In genomic region chr1:100524355-100524754, GRCh38 we compare ENCODE assay signal across 25 cellular contexts. TPM values are rescaled to one million over a fixed set of nuclear protein-coding genes. Genes with fewer than 3 reads are reported as not detected.
DNase-seq lines count a peak whose midpoint lies in the region; ATAC-seq and TF ChIP-seq lines count a peak whose summit lies in the region.
"Had no signal": no experiment of that assay in that cellular context is flagged by ENCODE, and none has a peak within 500 bp of the region (broad histone marks: within the 10 kb centered on the region; RNA-seq: fewer than 3 reads in every experiment).

No MANE protein-coding gene starts in this region.

- no peaks in the 10 kb centered on the region for H3K9me3 ChIP-seq in left ventricle myocardium inferior (replicated peaks)
- H3K9me3 ChIP-seq: A549, BE2C had no signal

- H3K27me3 Mint-ChIP-seq in activated CD4-positive, alpha-beta T cell treated with anti-CD3 and anti-CD28 coated beads, Interleukin-2, amount 10 ng/mL, durations not matched to agents 7 days and 5 days, result no peaks in the 10 kb centered on the region
- H3K27me3 Mint-ChIP-seq: CD4-positive, alpha-beta memory T cell had no signal

- DNase-seq in DMS 273 (lab: John Stamatoyannopoulos, UW; ENCODE audit: unreplicated experiment) (peak; percentile 29), DMS 273 treated with DMSO at 0.1 percent for 48 hours (lab: John Stamatoyannopoulos, UW) (no peak), left ventricle myocardium inferior (no peak), sciatic nerve (ENCODE audit: low spot score) (no peak)
- DNase-seq in activated CD4-positive, alpha-beta T cell treated with anti-CD3 and anti-CD28 coated beads, Interleukin-2, amount 10 ng/mL, durations not matched to agents 7 days and 5 days, result no peak
- DNase-seq in activated naive CD4-positive, alpha-beta T cell treated with Interleukin-2 at 50 U/mL for 16 hours, result no peak
- DNase-seq: 8988T; ACHN; AML-193; BE2C; C1 segment of cervical spinal cord; Calu3; CD4-positive, alpha-beta memory T cell; COR-L47; DMS79; EL; GDM1; GM23248; H7; HCEC 1CT had no signal

- POLR2A ChIA-PET in activated CD4-positive, alpha-beta T cell treated with anti-CD3 and anti-CD28 coated beads, Interleukin-2, amount 10 ng/mL, durations not matched to agents 7 days and 5 days (lab: Charles Lee), result no interaction called here

- H3K4me1 Mint-ChIP-seq in activated CD4-positive, alpha-beta T cell treated with anti-CD3 and anti-CD28 coated beads, Interleukin-2, amount 10 ng/mL, durations not matched to agents 7 days and 5 days, result no peaks in the 10 kb centered on the region

- no peak overlapping the region for H3K4me3 Mint-ChIP-seq in activated CD4-positive, alpha-beta T cell treated with anti-CD3 and anti-CD28 coated beads, Interleukin-2, amount 10 ng/mL, durations not matched to agents 7 days and 5 days
- H3K4me3 Mint-ChIP-seq: CD4-positive, alpha-beta memory T cell had no signal

- CTCF ChIA-PET in activated CD4-positive, alpha-beta T cell treated with anti-CD3 and anti-CD28 coated beads, Interleukin-2, amount 10 ng/mL, durations not matched to agents 7 days and 5 days (lab: Charles Lee), result interaction anchor here (1.7 kb wide), 1 partner anchor 15 kb away, joined by 5 read pairs; no protein-coding TSS in a partner anchor

- peak overlapping the region; percentile 37 for H3K27ac ChIP-seq in 22Rv1
- peak overlapping the region; percentile 49 for H3K27ac ChIP-seq in left ventricle myocardium inferior (replicated peaks)
- H3K27ac ChIP-seq: A549, GM23248 had no signal

- no peaks in the 10 kb centered on the region for H3K9me3 Mint-ChIP-seq in activated CD4-positive, alpha-beta T cell treated with anti-CD3 and anti-CD28 coated beads, Interleukin-2, amount 10 ng/mL, durations not matched to agents 7 days and 5 days

- no peaks in the 10 kb centered on the region for H3K27me3 ChIP-seq in left ventricle myocardium inferior (ENCODE audit: low read depth)

- H3K4me3 ChIP-seq in left ventricle myocardium inferior, result no peak overlapping the region
- H3K4me3 ChIP-seq: A549, GM12878, GM23248 had no signal

- intact Hi-C loops in left ventricle myocardium inferior (cut with micrococcal nuclease) (no loop called here), sciatic nerve (cut with DNase I) (no loop called here)

- peaks cover 5% of the 10 kb centered on the region for H3K4me1 ChIP-seq in left ventricle myocardium inferior
- H3K4me1 ChIP-seq: A549, BE2C had no signal

- H3K27ac Mint-ChIP-seq in activated CD4-positive, alpha-beta T cell treated with anti-CD3 and anti-CD28 coated beads, Interleukin-2, amount 10 ng/mL, durations not matched to agents 7 days and 5 days, result no peak overlapping the region

- no peaks in the 10 kb centered on the region for H3K36me3 ChIP-seq in left ventricle myocardium inferior
- H3K36me3 ChIP-seq: BE2C had no signal

- peaks cover 2% of the 10 kb centered on the region for H3K36me3 Mint-ChIP-seq in activated CD4-positive, alpha-beta T cell treated with anti-CD3 and anti-CD28 coated beads, Interleukin-2, amount 10 ng/mL, durations not matched to agents 7 days and 5 days (ENCODE audit: low read depth)

- ATAC-seq in sciatic nerve (peak; percentile 65), GM19351 (IDR thresholded peaks at IDR 0.05; ENCODE audit: unreplicated experiment) (no peak)
- ATAC-seq: A549, GM12878 had no signal

- TF ChIP-seq CTCF in 22Rv1 (IDR thresholded peaks at IDR 0.05), result no peak
- TF ChIP-seq CTCF in left ventricle myocardium inferior (IDR thresholded peaks at IDR 0.05; ENCODE audit: borderline replicate concordance), result no peak

RNA-seq across cellular contexts. Expression of gene GPR88, which starts 13.6 kb away (rescaled TPM):
- total RNA-seq in left ventricle myocardium inferior, result not detected
- total RNA-seq in sciatic nerve, result 1.7 TPM
- total RNA-seq in activated CD4-positive, alpha-beta T cell treated with anti-CD3 and anti-CD28 coated beads, Interleukin-2, amount 10 ng/mL, durations not matched to agents 7 days and 5 days, result not detected
- total RNA-seq: Calu3, H1, H7 had no signal
